Comparison of ENCODE assay signal across 8 cellular contexts in genomic region chr4:125314676-125315570, GRCh38. TPM values are rescaled to one million over a fixed set of nuclear protein-coding genes. Genes with fewer than 3 reads are reported as not detected.
DNase-seq lines count a peak whose midpoint lies in the region; ATAC-seq and TF ChIP-seq lines count a peak whose summit lies in the region.

Gene FAT4, plus strand, starts transcription at chr4:125314955. Its CDS starts 1,457 bp downstream, at chr4:125316412.

- intact Hi-C loops in Caco-2 (cut with micrococcal nuclease; ENCODE audit: unreplicated experiment) (loop anchor here (5.0 to 10.0 kb wide), 2 partner anchors 117 to 280 kb away; no protein-coding TSS in a partner anchor), thyroid gland (cut with DNase I) (loop anchor here (10.0 kb wide), 1 partner anchor 120 kb away; no protein-coding TSS in a partner anchor)
- intact Hi-C loops in activated naive CD4-positive, alpha-beta T cell treated with anti-CD3 and anti-CD28 coated beads for 36 hours (cut with micrococcal nuclease): loop anchor here (5.0 kb wide), 2 partner anchors 427 to 1287 kb away; no protein-coding TSS in a partner anchor
- intact Hi-C loops in naive thymus-derived CD4-positive, alpha-beta T cell (cut with micrococcal nuclease): loop anchor here in 1 of 2 donors (5.0 kb wide), 1 partner anchor 427 kb away; no protein-coding TSS in a partner anchor

- peak within 1 kb of the TSS; percentile 47 for H3K4me3 ChIP-seq in Caco-2 (ENCODE audit: low read depth, low read length)
- H3K4me3 ChIP-seq in fibroblast of villous mesenchyme (ENCODE audit: low read depth, low read length): peak within 1 kb of the TSS; percentile 96
- peak within 1 kb of the TSS; percentile 50 for H3K4me3 ChIP-seq in naive thymus-derived CD4-positive, alpha-beta T cell (ENCODE audit: low read length)
- peak within 1 kb of the TSS; percentile 68 to 88 (median 86) for H3K4me3 ChIP-seq in thyroid gland (replicated peaks in 1 of 3)

- no peaks in the 10 kb centered on the region for H3K9me3 Mint-ChIP-seq in Caco-2 (ENCODE audit: unreplicated experiment)
- no peaks in the 10 kb centered on the region for H3K9me3 Mint-ChIP-seq in activated naive CD4-positive, alpha-beta T cell treated with anti-CD3 and anti-CD28 coated beads for 36 hours
- H3K9me3 Mint-ChIP-seq in naive thymus-derived CD4-positive, alpha-beta T cell: peaks cover 0 to 10% (median 0%) of the 10 kb centered on the region in 11 donors

- H3K27me3 Mint-ChIP-seq in Caco-2 (ENCODE audit: insufficient read depth, unreplicated experiment): no peaks in the 10 kb centered on the region
- peaks cover 72% of the 10 kb centered on the region for H3K27me3 Mint-ChIP-seq in activated naive CD4-positive, alpha-beta T cell treated with anti-CD3 and anti-CD28 coated beads for 36 hours (ENCODE audit: low read depth)
- peaks cover 60 to 82% (median 76%) of the 10 kb centered on the region in 5 donors for H3K27me3 Mint-ChIP-seq in naive thymus-derived CD4-positive, alpha-beta T cell

- no TSS peak for BruUV-seq in Caco-2 (replicated peaks; lab: Mats Ljungman, UMichigan)

- no peak within 1 kb of the TSS for H3K27ac Mint-ChIP-seq in Caco-2 (ENCODE audit: unreplicated experiment)
- no peak within 1 kb of the TSS for H3K27ac Mint-ChIP-seq in activated naive CD4-positive, alpha-beta T cell treated with anti-CD3 and anti-CD28 coated beads for 36 hours
- H3K27ac Mint-ChIP-seq in naive thymus-derived CD4-positive, alpha-beta T cell: peak within 1 kb of the TSS in 2 of 9 donors; percentile 23 to 74

- ATAC-seq in GM19468 (IDR thresholded peaks at IDR 0.05; ENCODE audit: extremely low read depth, unreplicated experiment) (peak; percentile 46), HG03558 (IDR thresholded peaks at IDR 0.05; ENCODE audit: extremely low read depth, unreplicated experiment) (peak; percentile 50)
- ATAC-seq in naive thymus-derived CD4-positive, alpha-beta T cell: peak; percentile 74

- DNase-seq in Caco-2 (peak; percentile 84 to 86), NCI-H82 (lab: John Stamatoyannopoulos, UW) (peak; percentile 83), fibroblast of villous mesenchyme (ENCODE audit: low read depth) (peak; percentile 98), thyroid gland (peak; percentile 98)
- peak; percentile 56 for DNase-seq in activated naive CD4-positive, alpha-beta T cell treated with anti-CD3 and anti-CD28 coated beads for 36 hours
- DNase-seq in naive thymus-derived CD4-positive, alpha-beta T cell: peak in 5 of 9 donors; percentile 17 to 56 (median 36)

- H3K4me3 Mint-ChIP-seq in Caco-2 (ENCODE audit: unreplicated experiment): peak within 1 kb of the TSS; percentile 79
- peak within 1 kb of the TSS; percentile 75 for H3K4me3 Mint-ChIP-seq in activated naive CD4-positive, alpha-beta T cell treated with anti-CD3 and anti-CD28 coated beads for 36 hours
- H3K4me3 Mint-ChIP-seq in naive thymus-derived CD4-positive, alpha-beta T cell: peak within 1 kb of the TSS; percentile 80 to 91 (median 86)

- CTCF ChIA-PET in Caco-2 (lab: Charles Lee): interaction anchor here (0.6 to 0.7 kb wide), 2 partner anchors 443 to 1144 kb away, joined by 3 to 5 read pairs; no protein-coding TSS in a partner anchor
- CTCF ChIA-PET in activated naive CD4-positive, alpha-beta T cell treated with anti-CD3 and anti-CD28 coated beads for 36 hours (lab: Charles Lee): no interaction called here
- CTCF ChIA-PET in naive thymus-derived CD4-positive, alpha-beta T cell (lab: Charles Lee): interaction anchor here (1.3 kb wide), 1 partner anchor 19 kb away, joined by 4 read pairs; no protein-coding TSS in a partner anchor

- 0 out of 2 replicates have a peak, but pooled peaks cover 7% of the 10 kb centered on the region for H3K4me1 ChIP-seq in Caco-2
- H3K4me1 ChIP-seq in naive thymus-derived CD4-positive, alpha-beta T cell (ENCODE audit: control insufficient read depth in 2 of 2, insufficient read depth in 2 of 2, low read length in 2 of 2): peaks cover 0 to 8% of the 10 kb centered on the region in 2 donors
- peaks cover 9 to 23% of the 10 kb centered on the region in 2 donors for H3K4me1 ChIP-seq in thyroid gland

- H3K9me3 ChIP-seq in Caco-2: no peaks in the 10 kb centered on the region
- H3K9me3 ChIP-seq in naive thymus-derived CD4-positive, alpha-beta T cell (ENCODE audit: control insufficient read depth in 2 of 3, low read length in 3 of 3): no peaks in the 10 kb centered on the region
- H3K9me3 ChIP-seq in thyroid gland: no peaks in the 10 kb centered on the region

- POLR2A ChIA-PET in Caco-2 (lab: Charles Lee): no interaction called here
- POLR2A ChIA-PET in naive thymus-derived CD4-positive, alpha-beta T cell (lab: Charles Lee): no interaction called here

- H3K27me3 ChIP-seq in Caco-2 (replicated peaks; ENCODE audit: control insufficient read depth, insufficient read depth, low read length): no peaks in the 10 kb centered on the region
- H3K27me3 ChIP-seq in naive thymus-derived CD4-positive, alpha-beta T cell (ENCODE audit: control insufficient read depth in 2 of 2, insufficient read depth in 2 of 2, low read length in 2 of 2): peaks cover 0 to 23% of the 10 kb centered on the region in 2 donors
- no peaks in the 10 kb centered on the region for H3K27me3 ChIP-seq in thyroid gland

- no peak within 1 kb of the TSS for H3K27ac ChIP-seq in naive thymus-derived CD4-positive, alpha-beta T cell (ENCODE audit: low read depth, low read length)
- peak within 1 kb of the TSS; percentile 91 to 97 (median 91) for H3K27ac ChIP-seq in thyroid gland

- TF ChIP-seq POLR2A in thyroid gland (IDR thresholded peaks at IDR 0.05): peak; percentile 41 to 94

- TF ChIP-seq CTCF in Caco-2 (IDR thresholded peaks at IDR 0.05; ENCODE audit: insufficient read depth in 1 of 2, low read depth in 1 of 2, low read length in 1 of 2, severe bottlenecking in 1 of 2, unreplicated experiment in 1 of 2) (no peak), fibroblast of villous mesenchyme (IDR thresholded peaks at IDR 0.05; ENCODE audit: insufficient read depth, low read depth, low read length) (peak; percentile 14), thyroid gland (IDR thresholded peaks at IDR 0.05) (peak in 3 of 6 experiments; percentile 22 to 28 (median 25))

- no peaks in the 10 kb centered on the region for H3K36me3 ChIP-seq in Caco-2 (ENCODE audit: control insufficient read depth, insufficient read depth, low read length)
- no peaks in the 10 kb centered on the region for H3K36me3 ChIP-seq in naive thymus-derived CD4-positive, alpha-beta T cell (ENCODE audit: control insufficient read depth in 2 of 3, insufficient read depth in 3 of 3, low read length in 3 of 3)
- H3K36me3 ChIP-seq in thyroid gland: no peaks in the 10 kb centered on the region

- H3K36me3 Mint-ChIP-seq in Caco-2 (ENCODE audit: insufficient read depth, unreplicated experiment): peaks cover 12% of the 10 kb centered on the region
- H3K36me3 Mint-ChIP-seq in activated naive CD4-positive, alpha-beta T cell treated with anti-CD3 and anti-CD28 coated beads for 36 hours (ENCODE audit: low read depth): no peaks in the 10 kb centered on the region
- H3K36me3 Mint-ChIP-seq in naive thymus-derived CD4-positive, alpha-beta T cell: peaks cover 0 to 6% (median 0%) of the 10 kb centered on the region in 5 donors

- 0 to 1% methylated on average over 53 to 64 of the region's 68 CpGs for WGBS in thyroid gland, 2 donors

- H3K4me1 Mint-ChIP-seq in Caco-2 (ENCODE audit: low read depth, unreplicated experiment): no peaks in the 10 kb centered on the region
- peaks cover 33% of the 10 kb centered on the region for H3K4me1 Mint-ChIP-seq in activated naive CD4-positive, alpha-beta T cell treated with anti-CD3 and anti-CD28 coated beads for 36 hours (ENCODE audit: low read depth)
- peaks cover 18 to 49% (median 32%) of the 10 kb centered on the region in 7 donors for H3K4me1 Mint-ChIP-seq in naive thymus-derived CD4-positive, alpha-beta T cell

RNA-seq across cellular contexts. Expression of gene FAT4, which starts in this region (rescaled TPM):
- 0.05 TPM in 1 of 2 replicates, not detected in the other for total RNA-seq in Caco-2 (2022)
- not detected for total RNA-seq in activated naive CD4-positive, alpha-beta T cell treated with anti-CD3 and anti-CD28 coated beads for 36 hours
- total RNA-seq in fibroblast of villous mesenchyme: 35.1 and 44.9 TPM in 2 replicates
- total RNA-seq in naive thymus-derived CD4-positive, alpha-beta T cell: under 1 TPM in 2 of 5 experiments, not detected in 3; 0.05 to 0.42 TPM
- not detected for polyA plus RNA-seq in naive thymus-derived CD4-positive, alpha-beta T cell
- total RNA-seq in thyroid gland: 10 to 100 TPM; 29.3 to 49.8 (median 40.2) TPM

Comparison
In these comparisons a context has a peak if more than half of its experiments do, and no peak if none do; other contexts are left out.
1. RNA of gene FAT4 (total RNA-seq): 29.3 to 49.8 TPM in thyroid gland and 35.1 to 44.9 TPM in fibroblast of villous mesenchyme; 0.05 TPM in Caco-2, not detected in activated naive CD4-positive, alpha-beta T cell treated with anti-CD3 and anti-CD28 coated beads for 36 hours and 0.05 to 0.42 TPM in naive thymus-derived CD4-positive, alpha-beta T cell; every median in the first group is over 10 times any median in the second.
2. Peak in DNase-seq and H3K4me3 ChIP-seq in Caco-2; RNA of the gene not detected or under 1 TPM.
3. Peak in DNase-seq in activated naive CD4-positive, alpha-beta T cell treated with anti-CD3 and anti-CD28 coated beads for 36 hours; RNA of the gene not detected or under 1 TPM.
4. Peak in DNase-seq, ATAC-seq and H3K4me3 ChIP-seq in naive thymus-derived CD4-positive, alpha-beta T cell; RNA of the gene not detected or under 1 TPM.
5. DNase-seq: peak in every context shown above with its lines; median percentile 98 in fibroblast of villous mesenchyme; 98 in thyroid gland; 85 in Caco-2; 83 in NCI-H82; 56 in activated naive CD4-positive, alpha-beta T cell treated with anti-CD3 and anti-CD28 coated beads for 36 hours; 36 in naive thymus-derived CD4-positive, alpha-beta T cell.
6. Peak in every context shown above with its lines, with median percentiles within 50 percentile points of each other: H3K4me3 ChIP-seq, H3K4me3 Mint-ChIP-seq and ATAC-seq.